In the genomic region with DNA sequence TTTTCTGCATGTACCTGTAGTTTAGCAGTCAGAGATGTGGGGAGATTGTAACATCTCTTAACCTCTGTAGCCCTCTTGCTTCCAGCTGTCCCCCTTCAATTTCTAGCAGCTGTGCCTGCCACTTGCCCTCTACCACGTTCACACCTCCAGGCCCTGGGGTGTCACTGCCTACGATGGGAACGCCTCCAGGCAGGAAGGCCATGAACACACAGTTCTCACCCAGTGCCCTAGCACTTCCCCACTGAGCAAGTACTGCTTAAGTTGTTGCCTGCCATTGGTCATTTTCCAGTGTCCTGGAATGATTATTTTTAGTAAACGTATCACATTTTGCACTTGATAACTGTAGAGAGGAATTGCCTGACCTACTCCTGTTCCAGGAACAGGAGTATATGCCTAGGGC, we compare ENCODE assay signal across 18 cellular contexts.
"Had no signal": no experiment of that assay in that cellular context is flagged by ENCODE, and none has a peak within 500 bp of the region (broad histone marks: within the 10 kb centered on the region; RNA-seq: fewer than 3 reads in every experiment).

No MANE protein-coding gene starts in this region.

- H3K27me3 Mint-ChIP-seq: activated B cell treated with CpG ODN at 0.5 μM for 24 hours had no signal

- H3K4me3 Mint-ChIP-seq: activated B cell treated with CpG ODN at 0.5 μM for 24 hours; activated CD4-positive, alpha-beta T cell treated with anti-CD3 and anti-CD28 coated beads, Interleukin-2, amount 10 ng/mL, durations not matched to agents 24 days and 14 days; activated naive CD8-positive, alpha-beta T cell treated with anti-CD3 and anti-CD28 coated beads, Interleukin-2, amount 10 ng/mL, durations not matched to agents 7 days and 5 days; activated T-helper 1 cell treated with anti-CD3 and anti-CD28 coated beads, Interleukin-12 subunit alpha, Interleukin-12 subunit beta, Interleukin-2, Interleukin-4 antibody, amounts not matched to agents 30 ng/mL and 10 ng/mL and 1 ng/mL, durations not matched to agents 14 hours and 24 hours and 36 hours; immature natural killer cell had no signal

- DNase-seq: activated B cell treated with CpG ODN at 0.5 μM for 24 hours; activated CD4-positive, alpha-beta T cell treated with anti-CD3 and anti-CD28 coated beads, Interleukin-2, amount 10 ng/mL, durations not matched to agents 24 days and 14 days; activated naive CD4-positive, alpha-beta T cell; activated naive CD8-positive, alpha-beta T cell treated with anti-CD3 and anti-CD28 coated beads, Interleukin-2, amount 10 ng/mL, durations not matched to agents 7 days and 5 days; brain microvascular endothelial cell; cerebellar nuclear complex; effector memory CD4-positive, alpha-beta T cell; foreskin keratinocyte; immature natural killer cell; stimulated activated CD4-positive, alpha-beta T cell treated with anti-CD3 and anti-CD28 coated beads, Interleukin-4, amount 100 ng/mL, for 4 hours; stimulated activated CD8-positive, alpha-beta memory T cell treated with anti-CD3 and anti-CD28 coated beads, Interleukin-4, amount 100 ng/mL, for 48 hours; stimulated activated naive CD8-positive, alpha-beta T cell treated with anti-CD3 and anti-CD28 coated beads, Interleukin-15, Interleukin-2, amounts not matched to agents 100 U/mL and 50 U/mL, for 24 hours; T-helper 2 cell; trophoblast cell had no signal

- H3K27ac Mint-ChIP-seq: activated B cell treated with CpG ODN at 0.5 μM for 24 hours; activated CD4-positive, alpha-beta T cell treated with anti-CD3 and anti-CD28 coated beads, Interleukin-2, amount 10 ng/mL, durations not matched to agents 24 days and 14 days; activated naive CD8-positive, alpha-beta T cell treated with anti-CD3 and anti-CD28 coated beads, Interleukin-2, amount 10 ng/mL, durations not matched to agents 7 days and 5 days; activated T-helper 1 cell treated with anti-CD3 and anti-CD28 coated beads, Interleukin-12 subunit alpha, Interleukin-12 subunit beta, Interleukin-2, Interleukin-4 antibody, amounts not matched to agents 30 ng/mL and 10 ng/mL and 1 ng/mL, durations not matched to agents 14 hours and 24 hours and 36 hours; immature natural killer cell had no signal

- H3K27ac ChIP-seq: brain microvascular endothelial cell, foreskin keratinocyte, skin epidermis, suprapubic skin had no signal

- ATAC-seq: foreskin keratinocyte; stimulated activated naive CD8-positive, alpha-beta T cell treated with anti-CD3 and anti-CD28 coated beads, Interleukin-15, Interleukin-2, amounts not matched to agents 100 U/mL and 50 U/mL, for 24 hours had no signal

- H3K9me3 ChIP-seq: suprapubic skin had no signal

- H3K36me3 ChIP-seq: suprapubic skin had no signal

- H3K27me3 ChIP-seq: brain microvascular endothelial cell, foreskin keratinocyte, suprapubic skin had no signal

- H3K4me1 ChIP-seq: foreskin keratinocyte, suprapubic skin had no signal

- H3K4me3 ChIP-seq: lung, skin epidermis, suprapubic skin had no signal
